11 cellular contexts compared by ENCODE assay signal in the genomic region with DNA sequence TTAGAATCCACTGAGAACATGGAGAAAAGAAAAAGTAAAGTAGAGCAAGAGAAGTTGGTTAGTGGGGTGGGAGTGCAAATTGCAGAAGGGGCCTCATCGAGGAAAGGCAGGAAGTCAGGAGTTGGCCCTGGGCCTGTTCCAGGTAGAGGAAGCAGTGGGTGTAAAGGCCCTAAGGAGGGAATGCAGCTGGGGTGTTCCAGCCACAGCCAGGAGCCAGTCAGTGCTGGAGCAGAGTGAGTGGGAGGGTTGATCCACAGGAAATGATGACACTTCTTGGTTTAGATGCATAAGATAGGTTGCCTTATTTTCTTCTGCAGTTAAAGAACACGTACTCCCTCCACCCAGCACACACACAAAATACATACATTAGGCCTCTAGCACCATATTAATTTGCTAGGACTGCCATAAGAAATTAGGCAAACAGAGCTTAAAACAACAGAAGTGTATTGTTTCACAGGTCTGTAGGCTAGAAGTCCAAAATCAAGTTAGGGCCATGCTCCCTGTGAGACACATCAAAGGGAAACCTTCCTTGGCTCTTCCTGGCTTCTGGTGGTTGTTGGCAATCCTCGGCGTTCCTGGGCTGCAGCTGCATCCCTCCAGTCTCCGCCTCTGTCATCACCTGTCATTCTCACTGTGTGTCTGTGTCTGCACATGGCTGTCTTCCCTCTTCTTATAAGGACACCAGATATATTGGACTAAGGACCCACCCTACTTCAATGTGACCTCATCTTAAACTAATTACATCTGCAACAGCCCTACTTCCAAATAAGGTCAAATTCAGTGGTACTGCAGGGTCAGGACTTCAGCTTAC.
A peak's percentile ranks its signal among the peaks of the same experiment; 100 is the strongest.
DNase-seq lines count a peak whose midpoint lies in the region; ATAC-seq, FAIRE-seq and TF ChIP-seq lines count a peak whose summit lies in the region.
"Had no signal": no experiment of that assay in that cellular context is flagged by ENCODE, and none has a peak within 500 bp of the region (broad histone marks: within the 10 kb centered on the region; RNA-seq: fewer than 3 reads in every experiment).

No MANE protein-coding gene starts in this region.

- CTCF ChIA-PET in mammary epithelial cell (lab: Charles Lee; ENCODE audit: low non-redundant PET) = interaction anchor here (0.6 kb wide), 1 partner anchor 232 kb away, joined by 3 read pairs; no protein-coding TSS in a partner anchor

- peaks cover 4% of the 10 kb centered on the region for H3K27me3 ChIP-seq in mammary epithelial cell (ENCODE audit: insufficient read depth, low read length)
- H3K27me3 ChIP-seq in gastrocnemius medialis = no peaks in the 10 kb centered on the region

- FAIRE-seq in urothelium cell line (lab: Jason Lieb, UNC) = no peak
- FAIRE-seq: GM12891 had no signal

- H3K4me1 ChIP-seq in mammary epithelial cell (ENCODE audit: insufficient read depth, low read length) (peaks cover 9% of the 10 kb centered on the region), gastrocnemius medialis (no peaks in the 10 kb centered on the region)

- TF ChIP-seq CTCF in mammary epithelial cell (conservative IDR thresholded peaks at IDR 0.05 in 1 of 2, IDR thresholded peaks at IDR 0.05 in 1 of 2; ENCODE audit: extremely low read depth in 1 of 2, insufficient read depth in 1 of 2, low read depth in 1 of 2, low read length in 2 of 2) (no peak), gastrocnemius medialis (IDR thresholded peaks at IDR 0.05 in 4 of 5, conservative IDR thresholded peaks at IDR 0.05 in 1 of 5) (no peak)

- H3K27ac ChIP-seq in mammary epithelial cell (ENCODE audit: insufficient read depth, low read depth, low read length) = no peak overlapping the region
- H3K27ac ChIP-seq in gastrocnemius medialis = no peak overlapping the region

- TSS peak; percentile 81 for BruUV-seq in mammary epithelial cell (replicated peaks; lab: Mats Ljungman, UMichigan)

- ATAC-seq in GM19397 (IDR thresholded peaks at IDR 0.05; ENCODE audit: unreplicated experiment) (no peak), gastrocnemius medialis (no peak), HG02588 (IDR thresholded peaks at IDR 0.05; ENCODE audit: unreplicated experiment) (no peak)
- ATAC-seq: CD8-positive, alpha-beta T cell had no signal

- H3K4me2 ChIP-seq in mammary epithelial cell (ENCODE audit: insufficient read depth, low read depth, low read length) = no peak overlapping the region

- dilution Hi-C loops in mammary epithelial cell (cut with HindIII; ENCODE audit: low sequenced_read_pairs) = no loop called here

- no peaks in the 10 kb centered on the region for H3K9me3 ChIP-seq in mammary epithelial cell (replicated peaks; ENCODE audit: insufficient read depth, low read length)
- H3K9me3 ChIP-seq in gastrocnemius medialis = peaks cover 0 to 6% (median 0%) of the 10 kb centered on the region in 3 donors

- TF ChIP-seq POLR2A in gastrocnemius medialis (IDR thresholded peaks at IDR 0.05) = no peak

- no peak overlapping the region for H3K4me3 ChIP-seq in mammary epithelial cell (replicated peaks in 1 of 3; ENCODE audit: insufficient read depth in 1 of 3, low read depth in 2 of 3, low read length in 3 of 3)
- H3K4me3 ChIP-seq in gastrocnemius medialis = no peak overlapping the region

- DNase-seq in stimulated activated CD4-positive, alpha-beta T cell treated with anti-CD3 and anti-CD28 coated beads, Interleukin-1b, Interleukin-23, amount 100 ng/mL, for 48 hours = peak; percentile 9
- no peak for DNase-seq in stimulated activated CD4-positive, alpha-beta T cell treated with anti-CD3 and anti-CD28 coated beads, Interleukin-4, amount 100 ng/mL, for 4 hours
- peak; percentile 70 for DNase-seq in OCI-M1 (lab: John Stamatoyannopoulos, UW)
- DNase-seq in mammary epithelial cell = peak; percentile 34
- DNase-seq in urothelium cell line (ENCODE audit: low spot score) = peak; percentile 16
- DNase-seq in gastrocnemius medialis = no peak
- DNase-seq: CD8-positive, alpha-beta T cell; NCI-H82 had no signal

- 10% methylated on average over 5 of the region's 5 CpGs for WGBS in mammary epithelial cell (ENCODE audit: low coverage, missing lambda C conversion rate)

- in situ Hi-C loops in mammary epithelial cell (cut with MboI; ENCODE audit: low sequenced_read_pairs in 2 of 2) (no loop called here), gastrocnemius medialis (cut with MboI; ENCODE audit: low sequenced_read_pairs in 4 of 4) (no loop called here)

- no peaks in the 10 kb centered on the region for H3K79me2 ChIP-seq in mammary epithelial cell (ENCODE audit: insufficient read depth, low read length)

- no peak overlapping the region for H3K9ac ChIP-seq in mammary epithelial cell (ENCODE audit: insufficient read depth, low read length)

- intact Hi-C loops in mammary epithelial cell (cut with micrococcal nuclease) (no loop called here), gastrocnemius medialis (cut with DNase I; ENCODE audit: low total_unique reads) (no loop called here)

- H2AFZ ChIP-seq in mammary epithelial cell (ENCODE audit: low read depth, low read length) = peak overlapping the region; percentile 73

- no peaks in the 10 kb centered on the region for H4K20me1 ChIP-seq in mammary epithelial cell (ENCODE audit: insufficient read depth, low read length)

- no peaks in the 10 kb centered on the region for H3K36me3 ChIP-seq in mammary epithelial cell (ENCODE audit: insufficient read depth, low read length)
- H3K36me3 ChIP-seq in gastrocnemius medialis = no peaks in the 10 kb centered on the region

Comparison
In these comparisons a context has a peak if more than half of its experiments do, and no peak if none do; other contexts are left out.
1. DNase-seq: peak in stimulated activated CD4-positive, alpha-beta T cell treated with anti-CD3 and anti-CD28 coated beads, Interleukin-1b, Interleukin-23, amount 100 ng/mL, for 48 hours (single experiment), OCI-M1 (single experiment), mammary epithelial cell (single experiment) and urothelium cell line (single experiment); none in stimulated activated CD4-positive, alpha-beta T cell treated with anti-CD3 and anti-CD28 coated beads, Interleukin-4, amount 100 ng/mL, for 4 hours (0 of 2) and gastrocnemius medialis (0 of 2).